27 cellular contexts compared by ENCODE assay signal in genomic region chr3:78999139-78999538, GRCh38.
"Had no signal": no experiment of that assay in that cellular context is flagged by ENCODE, and none has a peak within 500 bp of the region (broad histone marks: within the 10 kb centered on the region; RNA-seq: fewer than 3 reads in every experiment).

No MANE protein-coding gene starts in this region.

- H3K27ac ChIP-seq: stomach, suprapubic skin, testis, thoracic aorta, thyroid gland, tibial artery, tibial nerve, transverse colon, upper lobe of left lung, upper lobe of right lung, uterus, vagina had no signal

- H3K4me1 ChIP-seq: stomach, suprapubic skin, testis, thyroid gland, tibial artery, upper lobe of left lung, upper lobe of right lung, uterus had no signal

- DNase-seq: stimulated activated CD4-positive, alpha-beta T cell treated with anti-CD3 and anti-CD28 coated beads, Interleukin-2, amount 100 ng/mL, for 48 hours; stimulated activated CD4-positive, alpha-beta T cell treated with anti-CD3 and anti-CD28 coated beads, Interleukin-4, amount 100 ng/mL, for 1 hour; stimulated activated CD4-positive, alpha-beta T cell treated with anti-CD3 and anti-CD28 coated beads, Interleukin-4, amount 100 ng/mL, for 24 hours; stimulated activated CD4-positive, alpha-beta T cell treated with anti-CD3 and anti-CD28 coated beads, Interleukin-4, amount 100 ng/mL, for 4 hours; stimulated activated CD8-positive, alpha-beta memory T cell treated with anti-CD3 and anti-CD28 coated beads, Interleukin-4, amount 100 ng/mL, for 48 hours; stimulated activated naive B cell treated with anti-CD40 and anti-IgM and Interleukin-4, amounts not matched to agents 10 μg/mL and 1 μg/mL and 100 μg/mL, for 72 hours; stimulated activated naive CD4-positive, alpha-beta T cell; stimulated activated naive CD4-positive, alpha-beta T cell treated with Interleukin-2 at 50 U/mL for 16 hours; stimulated activated naive CD8-positive, alpha-beta T cell treated with anti-CD3 and anti-CD28 coated beads, Interleukin-15, amount 100 ng/mL, for 72 hours; stimulated activated naive CD8-positive, alpha-beta T cell treated with anti-CD3 and anti-CD28 coated beads, Interleukin-15, Interleukin-2, amounts not matched to agents 100 U/mL and 50 U/mL, for 24 hours; stomach; substantia nigra; testis; thyroid gland; tibial artery; transverse colon; trophoblast cell; upper lobe of left lung; upper lobe of right lung; uterus had no signal

- H3K27me3 ChIP-seq: stomach, suprapubic skin, testis, thyroid gland, tibial artery, tibial nerve, transverse colon, upper lobe of left lung, upper lobe of right lung, uterus, vagina had no signal

- H3K36me3 ChIP-seq: stomach, suprapubic skin, thoracic aorta, thyroid gland, tibial artery, tibial nerve, transverse colon, upper lobe of left lung, upper lobe of right lung, uterus, vagina had no signal

- ATAC-seq: stimulated activated effector memory CD8-positive, alpha-beta T cell treated with anti-CD3 and anti-CD28 coated beads, Interleukin-12 subunit alpha, Interleukin-12 subunit beta, amount 100 ng/mL, for 72 hours; stimulated activated memory B cell treated with anti-CD40 and anti-IgM and Interleukin-4, amounts not matched to agents 10 μg/mL and 1 μg/mL and 100 μg/mL, for 72 hours; stimulated activated naive B cell treated with anti-CD40 and anti-IgM and Interleukin-4, amounts not matched to agents 10 μg/mL and 1 μg/mL and 100 μg/mL, for 72 hours; stimulated activated naive CD8-positive, alpha-beta T cell treated with anti-CD3 and anti-CD28 coated beads, Interleukin-15, amount 100 ng/mL, for 72 hours; stimulated activated naive CD8-positive, alpha-beta T cell treated with anti-CD3 and anti-CD28 coated beads, Interleukin-15, Interleukin-2, amounts not matched to agents 100 U/mL and 50 U/mL, for 24 hours; upper lobe of right lung had no signal

- H3K4me3 ChIP-seq: stomach, suprapubic skin, testis, thoracic aorta, thyroid gland, tibial artery, tibial nerve, transverse colon, upper lobe of left lung, upper lobe of right lung, uterus, vagina had no signal

- FAIRE-seq: urothelium cell line had no signal

- H3K9me3 ChIP-seq: stomach, suprapubic skin, testis, thoracic aorta, thyroid gland, tibial artery, transverse colon, upper lobe of left lung, upper lobe of right lung, uterus, vagina had no signal
